ENCODE assay signal across 10 cellular contexts in genomic region chr11:131370090-131370751, GRCh38. TPM values are rescaled to one million over a fixed set of nuclear protein-coding genes. Genes with fewer than 3 reads are reported as not detected.
A peak's percentile ranks its signal among the peaks of the same experiment; 100 is the strongest.
DNase-seq lines count a peak whose midpoint lies in the region; ATAC-seq, FAIRE-seq and TF ChIP-seq lines count a peak whose summit lies in the region.
"Had no signal": no experiment of that assay in that cellular context is flagged by ENCODE, and none has a peak within 500 bp of the region (broad histone marks: within the 10 kb centered on the region; RNA-seq: fewer than 3 reads in every experiment).

Gene NTM, plus strand, starts transcription at chr11:131370615.

- H2AFZ ChIP-seq in K562 (ENCODE audit: low read depth, low read length) = no peak within 1 kb of the TSS

- H3K4me3 ChIP-seq in K562 (no peak within 1 kb of the TSS), sigmoid colon (peak within 1 kb of the TSS; percentile 22 to 45 (median 42))

- H3K4me1 ChIP-seq in K562 (replicated peaks in 1 of 2; ENCODE audit: control insufficient read depth in 2 of 2, insufficient read depth in 2 of 2, low read length in 2 of 2) (no peaks in the 10 kb centered on the region), sigmoid colon (peaks cover 0 to 23% (median 13%) of the 10 kb centered on the region in 4 donors)

- TF ChIP-seq CTCF in K562 (IDR thresholded peaks at IDR 0.05 in 2 of 3, conservative IDR thresholded peaks at IDR 0.05 in 1 of 3; ENCODE audit: insufficient read depth in 2 of 3, low read depth in 1 of 3, low read length in 3 of 3) (no peak), sigmoid colon (IDR thresholded peaks at IDR 0.05) (no peak)

- TF ChIP-seq RAD21 in K562 (CRISPR knock-in tag; conservative IDR thresholded peaks at IDR 0.05 in 1 of 2, IDR thresholded peaks at IDR 0.05 in 1 of 2) = no peak

- H3K9me1 ChIP-seq in K562 (ENCODE audit: control insufficient read depth, insufficient read depth, low read length) = no peaks in the 10 kb centered on the region

- POLR2A ChIA-PET in K562 (lab: Yijun Ruan, JAX) = no interaction called here

- no peak for TF ChIP-seq POLR2A in K562 (conservative IDR thresholded peaks at IDR 0.05)
- TF ChIP-seq POLR2A in sigmoid colon (IDR thresholded peaks at IDR 0.05) = no peak

- H3K36me3 ChIP-seq in K562 (ENCODE audit: control insufficient read depth, insufficient read depth, low read length) (no peaks in the 10 kb centered on the region), sigmoid colon (no peaks in the 10 kb centered on the region)

- BruUV-seq in K562 (replicated peaks; lab: Mats Ljungman, UMichigan) = no TSS peak

- H4K20me1 ChIP-seq in K562 (replicated peaks; ENCODE audit: control insufficient read depth, insufficient read depth, low read length) = no peaks in the 10 kb centered on the region; the same call in 1 of the 2 replicates

- no peaks in the 10 kb centered on the region for H3K9me3 Mint-ChIP-seq in stimulated activated memory B cell treated with anti-CD40 and anti-IgM and Interleukin-4, amounts not matched to agents 10 μg/mL and 1 μg/mL and 100 μg/mL, for 72 hours

- no peaks in the 10 kb centered on the region for H3K27me3 Mint-ChIP-seq in stimulated activated memory B cell treated with anti-CD40 and anti-IgM and Interleukin-4, amounts not matched to agents 10 μg/mL and 1 μg/mL and 100 μg/mL, for 72 hours

- no peak for FAIRE-seq in K562 (lab: Jason Lieb, UNC)

- no peaks in the 10 kb centered on the region for H3K36me3 Mint-ChIP-seq in stimulated activated memory B cell treated with anti-CD40 and anti-IgM and Interleukin-4, amounts not matched to agents 10 μg/mL and 1 μg/mL and 100 μg/mL, for 72 hours
- H3K36me3 Mint-ChIP-seq: activated naive CD8-positive, alpha-beta T cell had no signal

- H3K4me2 ChIP-seq in K562 (ENCODE audit: insufficient read depth, low read length) = no peak within 1 kb of the TSS

- CTCF ChIA-PET in K562 (lab: Yijun Ruan, JAX; ENCODE audit: low intra/inter-chr PET ratio) = no interaction called here

- no peak for ATAC-seq in K562
- ATAC-seq in stimulated activated memory B cell treated with anti-CD40 and anti-IgM and Interleukin-4, amounts not matched to agents 10 μg/mL and 1 μg/mL and 100 μg/mL, for 72 hours = no peak

- H3K27ac Mint-ChIP-seq in stimulated activated memory B cell treated with anti-CD40 and anti-IgM and Interleukin-4, amounts not matched to agents 10 μg/mL and 1 μg/mL and 100 μg/mL, for 72 hours = no peak within 1 kb of the TSS
- H3K27ac Mint-ChIP-seq: activated naive CD8-positive, alpha-beta T cell had no signal

- H3K9ac ChIP-seq in K562 (ENCODE audit: insufficient read depth in 1 of 2, low read depth in 2 of 2, low read length in 2 of 2) = no peak within 1 kb of the TSS

- intact Hi-C loops in K562 (cut with micrococcal nuclease) (no loop called here), sigmoid colon (cut with DNase I) (no loop called here)

- in situ Hi-C loops in K562 (cut with MboI) = no loop called here

- peaks cover 4 to 25% of the 10 kb centered on the region in 2 experiments; a peak in 4 of 5 replicates for H3K27me3 ChIP-seq in K562 (ENCODE audit: control insufficient read depth in 2 of 2, insufficient read depth in 2 of 2, low read length in 2 of 2)
- H3K27me3 ChIP-seq in sigmoid colon = peaks cover 0 to 15% (median 0%) of the 10 kb centered on the region in 3 donors

- DNase-seq in H4 (ENCODE audit: low spot score) = peak; percentile 80
- no peak for DNase-seq in K562 (ENCODE audit: extremely low read depth in 1 of 4, low spot score in 3 of 4)
- peak in 39 of 51 donors; percentile 21 to 87 (median 61) for DNase-seq in hypothalamus (lab: John Stamatoyannopoulos, UW)
- peak; percentile 77 for DNase-seq in sigmoid colon
- no peak for DNase-seq in germinal center (ENCODE audit: low spot score)
- DNase-seq in NCI-H2029 (lab: John Stamatoyannopoulos, UW) = no peak
- no peak for DNase-seq in central memory CD4-positive, alpha-beta T cell
- DNase-seq: stimulated activated CD4-positive, alpha-beta T cell treated with anti-CD3 and anti-CD28 coated beads, Interleukin-15, amount 100 ng/mL, for 24 hours had no signal

- H3K9me3 ChIP-seq in K562 (replicated peaks; ENCODE audit: control insufficient read depth, insufficient read depth, low read depth, low read length) (no peaks in the 10 kb centered on the region), sigmoid colon (no peaks in the 10 kb centered on the region)

- H3K27ac ChIP-seq in K562 (ENCODE audit: extremely low read depth, low read depth, low read length) (no peak within 1 kb of the TSS), sigmoid colon (no peak within 1 kb of the TSS)

- no peaks in the 10 kb centered on the region for H3K79me2 ChIP-seq in K562 (ENCODE audit: control insufficient read depth, insufficient read depth, low read length)

- no peaks in the 10 kb centered on the region for H3K4me1 Mint-ChIP-seq in stimulated activated memory B cell treated with anti-CD40 and anti-IgM and Interleukin-4, amounts not matched to agents 10 μg/mL and 1 μg/mL and 100 μg/mL, for 72 hours

- TF ChIP-seq EP300 in K562 (IDR thresholded peaks at IDR 0.05; ENCODE audit: low read length) = no peak
- TF ChIP-seq EP300 in sigmoid colon (IDR thresholded peaks at IDR 0.05) = no peak

- WGBS in K562 (ENCODE audit: insufficient coverage, low coverage, missing lambda C conversion rate) = 0% methylated on average over 7 of the region's 7 CpGs
- WGBS in sigmoid colon, 2 donors = 10 to 47% methylated on average over 7 of the region's 7 CpGs

- H3K4me3 Mint-ChIP-seq in stimulated activated memory B cell treated with anti-CD40 and anti-IgM and Interleukin-4, amounts not matched to agents 10 μg/mL and 1 μg/mL and 100 μg/mL, for 72 hours = no peak within 1 kb of the TSS
- H3K4me3 Mint-ChIP-seq: activated naive CD8-positive, alpha-beta T cell had no signal

TF ChIP-seq in K562, 482 proteins besides CTCF, POLR2A, EP300 and RAD21:
- TF ChIP-seq BRD4 (IDR thresholded peaks at IDR 0.05) (no peak), PKNOX1 (IDR thresholded peaks at IDR 0.05) (peak; percentile 20; the same call in 1 of the 2 replicates)

RNA-seq across cellular contexts. Expression of gene NTM, which starts in this region (rescaled TPM):
- total RNA-seq in H4 (2014; rRNA removed; shearing (Covaris generic)) = 3.1 and 6.7 TPM in 2 replicates
- not detected in 2 replicates for total RNA-seq in K562 (2011; cell fraction: chromatin; rRNA removed; ENCODE audit: low replicate concordance)
- not detected in 2 replicates for total RNA-seq in K562 (2011; cell fraction: nucleolus; rRNA removed)
- not detected in 2 replicates for total RNA-seq in K562 (2011; cell fraction: nucleoplasm; rRNA removed)
- total RNA-seq in K562 (2014; rRNA removed) (not detected in 2 replicates), K562 (2014; rRNA removed; fragmentation: Illumina TruSeq; extraction: Trizol) (not detected in 2 replicates), K562 (2015; rRNA removed; fragmentation: Illumina TruSeq; extraction: Trizol) (not detected in 2 replicates), K562 (2021) (not detected in 2 replicates), sigmoid colon (10 to 100 TPM in 2 of 4 donors, 1 to 10 TPM in 2; 5.9 to 18.3 (median 10.4) TPM)
- polyA plus RNA-seq in K562 (2011; rRNA removed) (not detected in 2 replicates), K562 (2014; fragmentation: Illumina TruSeq; extraction: Trizol) (not detected in 2 replicates), K562 (2014; fragmentation: Nextera tagmentation; extraction: Ambion mirVana) (not detected), K562 (2014; rRNA removed) (not detected in 2 replicates), sigmoid colon (1 to 10 TPM in 1 of 3 donors, under 1 TPM in 1, not detected in 1; 0.96 to 1.8 TPM)
- not detected in 2 replicates for polyA plus RNA-seq in K562 (2011; cell fraction: cytosol; rRNA removed)
- polyA plus RNA-seq in K562 (2011; cell fraction: nucleus; rRNA removed) = not detected in 2 replicates
- polyA plus RNA-seq in K562 (2012) = not detected in 2 replicates
- polyA minus RNA-seq in K562 (2011; rRNA and poly(A)+ RNA removed) = not detected in 2 replicates
- polyA minus RNA-seq in K562 (2011; cell fraction: cytosol; rRNA and poly(A)+ RNA removed) = not detected in 2 replicates
- polyA minus RNA-seq in K562 (2011; cell fraction: nucleus; rRNA and poly(A)+ RNA removed) = not detected in 2 replicates

Comparison
In these comparisons a context has a peak if more than half of its experiments do, and no peak if none do; other contexts are left out.
1. DNase-seq: peak in H4 (single experiment), hypothalamus (39 of 51) and sigmoid colon (single experiment); none in K562 (0 of 4), germinal center (single experiment), NCI-H2029 (single experiment) and central memory CD4-positive, alpha-beta T cell (single experiment).